19 cellular contexts compared by ENCODE assay signal in the genomic region with DNA sequence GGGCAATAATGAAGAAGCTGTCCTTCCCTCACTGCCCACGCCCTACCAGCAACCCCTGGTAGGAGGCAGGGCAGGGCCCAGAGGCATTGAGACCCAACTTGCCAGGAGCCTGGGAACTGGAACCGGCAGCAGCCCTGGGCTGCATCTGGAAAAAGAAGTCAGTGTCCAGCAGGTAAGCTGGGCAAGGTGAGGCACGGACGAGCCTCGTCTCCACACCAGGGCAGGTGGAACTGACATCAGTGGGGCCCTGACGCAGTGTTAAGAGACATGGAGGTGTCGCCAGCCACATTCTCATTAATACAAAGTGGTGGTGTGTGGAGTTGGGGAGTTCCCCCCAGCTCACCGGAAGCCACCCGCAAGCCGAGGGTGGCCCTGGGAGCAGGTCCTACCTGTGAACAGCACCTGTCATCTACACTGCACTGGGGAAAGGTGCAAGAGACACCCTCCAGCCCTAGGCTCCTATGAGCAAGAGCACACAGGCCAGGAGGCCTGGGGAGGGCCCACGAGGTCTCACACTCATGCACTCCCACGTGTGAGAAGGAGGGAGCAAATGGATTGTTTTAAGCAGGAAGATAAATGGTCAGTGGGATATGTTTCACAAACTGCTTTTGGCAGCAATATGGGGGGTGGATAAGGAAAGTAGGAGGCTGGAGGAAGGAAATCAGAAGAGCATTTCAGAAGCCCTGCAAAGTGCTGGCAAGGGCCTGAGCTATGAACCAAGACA. TPM values are rescaled to one million over a fixed set of nuclear protein-coding genes. Genes with fewer than 3 reads are reported as not detected.
DNase-seq lines count a peak whose midpoint lies in the region; ATAC-seq and TF ChIP-seq lines count a peak whose summit lies in the region.
"Had no signal": no experiment of that assay in that cellular context is flagged by ENCODE, and none has a peak within 500 bp of the region (broad histone marks: within the 10 kb centered on the region; RNA-seq: fewer than 3 reads in every experiment).

No MANE protein-coding gene starts in this region.

- no peaks in the 10 kb centered on the region for H3K27me3 Mint-ChIP-seq in mesothelial cell of epicardium (ENCODE audit: low read depth)

- H3K79me2 ChIP-seq in PC-3 (ENCODE audit: low read length): peaks cover 13% of the 10 kb centered on the region; the same call in 1 of the 2 replicates

- ATAC-seq in PC-3: no peak; the same call in 1 of the 2 replicates
- ATAC-seq: Panc1 had no signal

- H3K4me1 ChIP-seq in PC-3 (ENCODE audit: insufficient read depth, low read length) (peaks cover 34% of the 10 kb centered on the region), duodenal mucosa (ENCODE audit: control insufficient read depth in 1 of 2, insufficient read depth in 2 of 2, low read length in 2 of 2) (peaks cover 42% of the 10 kb centered on the region in 2 donors), thyroid gland (peaks cover 22 to 24% of the 10 kb centered on the region in 2 donors)
- H3K4me1 ChIP-seq: BE2C had no signal

- H2AFZ ChIP-seq in PC-3 (ENCODE audit: low read length): no peak overlapping the region

- H3K4me3 Mint-ChIP-seq in mesothelial cell of epicardium: no peak overlapping the region
- H3K4me3 Mint-ChIP-seq: activated naive CD4-positive, alpha-beta T cell treated with anti-CD3 and anti-CD28 coated beads for 36 hours; neural crest cell had no signal

- H3K27ac ChIP-seq in PC-3 (ENCODE audit: low read length) (peak overlapping the region; percentile 81), duodenal mucosa (ENCODE audit: low read depth, low read length) (peak overlapping the region; percentile 43), thyroid gland (peak overlapping the region; percentile 61 to 82 (median 79))
- H3K27ac ChIP-seq: coronary artery, thoracic aorta had no signal

- peak; percentile 1 for DNase-seq in PC-3
- DNase-seq in mesothelial cell of epicardium (ENCODE audit: low spot score in 2 of 2, unreplicated experiment in 2 of 2): no peak
- DNase-seq in thyroid gland: no peak
- no peak for DNase-seq in NCI-H146 (lab: John Stamatoyannopoulos, UW)
- DNase-seq in retina: no peak
- DNase-seq in NCI-H774 (lab: John Stamatoyannopoulos, UW): no peak
- DNase-seq: activated CD4-positive, alpha-beta T cell treated with anti-CD3 and anti-CD28 coated beads, Interleukin-2, amount 50 U/mL, for 1 hour; activated naive CD4-positive, alpha-beta T cell treated with anti-CD3 and anti-CD28 coated beads for 36 hours; activated T-cell treated with anti-CD3 and anti-CD28 coated beads for 4 hours; BE2C; Karpas-422; mesendoderm; NCI-H1105 had no signal

- no peak for TF ChIP-seq POLR2A in thyroid gland (IDR thresholded peaks at IDR 0.05)

- no peak overlapping the region; the same call in 1 of the 2 replicates for H3K4me3 ChIP-seq in PC-3 (ENCODE audit: low read length)
- H3K4me3 ChIP-seq in duodenal mucosa (ENCODE audit: low read depth in 1 of 2, low read length in 2 of 2): no peak overlapping the region
- no peak overlapping the region for H3K4me3 ChIP-seq in thyroid gland (replicated peaks in 1 of 3)
- H3K4me3 ChIP-seq: coronary artery, thoracic aorta had no signal

- no peaks in the 10 kb centered on the region for H3K36me3 Mint-ChIP-seq in mesothelial cell of epicardium

- 77 to 89% methylated on average over 12 of the region's 12 CpGs for WGBS in thyroid gland, 2 donors

- no peak for TF ChIP-seq CTCF in PC-3 (conservative IDR thresholded peaks at IDR 0.05; ENCODE audit: low read depth, low read length)
- TF ChIP-seq CTCF in mesothelial cell of epicardium (IDR thresholded peaks at IDR 0.05; ENCODE audit: unreplicated experiment): no peak
- TF ChIP-seq CTCF in thyroid gland (IDR thresholded peaks at IDR 0.05): no peak

- H3K9ac ChIP-seq in PC-3 (ENCODE audit: low read length) (peak overlapping the region; percentile 41; the same call in 1 of the 2 replicates), duodenal mucosa (ENCODE audit: low read depth in 1 of 2, low read length in 2 of 2) (no peak overlapping the region)

- H3K9me2 ChIP-seq in PC-3 (replicated peaks; ENCODE audit: low read length): no peaks in the 10 kb centered on the region

- POLR2A ChIA-PET in PC-3 (lab: Charles Lee; ENCODE audit: unreplicated experiment): interaction anchor here (0.6 kb wide), 1 partner anchor 53 kb away, joined by 4 read pairs; no protein-coding TSS in a partner anchor

- H4K20me1 ChIP-seq in PC-3 (ENCODE audit: low read length): no peaks in the 10 kb centered on the region

- no peaks in the 10 kb centered on the region for H3F3A ChIP-seq in PC-3 (ENCODE audit: low read length, unreplicated experiment)

- peaks cover 18% of the 10 kb centered on the region for H3K4me1 Mint-ChIP-seq in mesothelial cell of epicardium
- H3K4me1 Mint-ChIP-seq: neural crest cell had no signal

- no peaks in the 10 kb centered on the region for H3K36me3 ChIP-seq in PC-3 (ENCODE audit: low read depth, low read length)
- H3K36me3 ChIP-seq in duodenal mucosa (ENCODE audit: control insufficient read depth in 1 of 2, insufficient read depth in 2 of 2, low read length in 2 of 2): no peaks in the 10 kb centered on the region
- no peaks in the 10 kb centered on the region for H3K36me3 ChIP-seq in thyroid gland
- H3K36me3 ChIP-seq: BE2C, thoracic aorta had no signal

- peak overlapping the region; percentile 75 for H3K4me2 ChIP-seq in PC-3 (ENCODE audit: low read length)

- BruUV-seq in PC-3 (replicated peaks; lab: Mats Ljungman, UMichigan): no TSS peak

- H3K27me3 ChIP-seq in PC-3 (ENCODE audit: low read length) (no peaks in the 10 kb centered on the region), duodenal mucosa (ENCODE audit: control insufficient read depth in 1 of 2, insufficient read depth in 2 of 2, low read length in 2 of 2) (no peaks in the 10 kb centered on the region), thyroid gland (no peaks in the 10 kb centered on the region)
- H3K27me3 ChIP-seq: BE2C had no signal

- intact Hi-C loops in PC-3 (cut with micrococcal nuclease) (loop anchor here (5.0 kb wide), 1 partner anchor 54 kb away; the partner anchor contains the start of gene COBL), thyroid gland (cut with DNase I) (no loop called here)

- H3K9me3 ChIP-seq in PC-3 (ENCODE audit: low read length) (no peaks in the 10 kb centered on the region), duodenal mucosa (ENCODE audit: control insufficient read depth in 1 of 2, low read length in 2 of 2) (no peaks in the 10 kb centered on the region), thyroid gland (no peaks in the 10 kb centered on the region)
- H3K9me3 ChIP-seq: BE2C, thoracic aorta had no signal

- H3K27ac Mint-ChIP-seq in mesothelial cell of epicardium: peak overlapping the region; percentile 1
- H3K27ac Mint-ChIP-seq: activated naive CD4-positive, alpha-beta T cell treated with anti-CD3 and anti-CD28 coated beads for 36 hours had no signal

- CTCF ChIA-PET in PC-3 (lab: Charles Lee): interaction anchor here (0.6 to 1.1 kb wide), 3 partner anchors 95 to 104 kb away, joined by 3 to 7 read pairs (median 3); no protein-coding TSS in a partner anchor

- no peaks in the 10 kb centered on the region for H3K9me3 Mint-ChIP-seq in mesothelial cell of epicardium
- H3K9me3 Mint-ChIP-seq: activated naive CD4-positive, alpha-beta T cell treated with anti-CD3 and anti-CD28 coated beads for 36 hours; neural crest cell had no signal

RNA-seq across cellular contexts. Expression of gene COBL, which starts 53.7 kb away (rescaled TPM):
- total RNA-seq in PC-3 (2014; rRNA removed): 8.6 and 8.8 TPM in 2 replicates
- total RNA-seq in mesothelial cell of epicardium: 0.66 to 1.2 TPM (median 0.75 TPM) in 3 replicates
- 10 to 100 TPM; 14.3 to 19.3 (median 15.9) TPM for total RNA-seq in thyroid gland
- total RNA-seq: activated naive CD4-positive, alpha-beta T cell treated with anti-CD3 and anti-CD28 coated beads for 36 hours; glomerular endothelial cell had no signal
